ENCODE assay signal across 22 cellular contexts in genomic region chr3:154235330-154235729, GRCh38.
DNase-seq lines count a peak whose midpoint lies in the region; TF ChIP-seq lines count a peak whose summit lies in the region.
"Had no signal": no experiment of that assay in that cellular context is flagged by ENCODE, and none has a peak within 500 bp of the region (broad histone marks: within the 10 kb centered on the region; RNA-seq: fewer than 3 reads in every experiment).

No MANE protein-coding gene starts in this region.

- H3K4me3 ChIP-seq in epithelial cell of esophagus (ENCODE audit: low read length): no peak overlapping the region
- H3K4me3 ChIP-seq: body of pancreas, heart left ventricle, SK-N-MC had no signal

- no peak for TF ChIP-seq CTCF in epithelial cell of esophagus (IDR thresholded peaks at IDR 0.05; ENCODE audit: insufficient read depth, low read depth, low read length, missing control alignments)

- DNase-seq in GM03348 (ENCODE audit: low spot score) (peak; percentile 27), RKO (ENCODE audit: low spot score) (peak; percentile 14), epithelial cell of esophagus (ENCODE audit: low read depth) (peak; percentile 70), myocyte (ENCODE audit: low read depth) (peak; percentile 4), nucleus accumbens (lab: John Stamatoyannopoulos, UW) (no peak), DMS114 treated with DMSO at 0.1 percent for 48 hours (lab: John Stamatoyannopoulos, UW; ENCODE audit: unreplicated experiment) (no peak), 8988T (no peak), GF-D8 (lab: John Stamatoyannopoulos, UW) (no peak)
- DNase-seq: activated CD4-positive, alpha-beta T cell treated with anti-CD3 and anti-CD28 coated beads, Interleukin-2, amount 10 ng/mL, durations not matched to agents 24 days and 14 days; activated gamma-delta T cell; activated T-cell treated with anti-CD3 and anti-CD28 coated beads, Interleukin-2, amount 50 U/mL, for 24 hours; body of pancreas; CD8-positive, alpha-beta T cell; DMS 273 treated with DMSO at 0.1 percent for 48 hours; heart left ventricle; KG1; left colon; NCI-H1417 treated with DMSO at 0.1 percent for 48 hours; NCI-H446; NCI-H774; posterior cingulate gyrus had no signal

Comparison
In these comparisons a context has a peak if more than half of its experiments do, and no peak if none do; other contexts are left out.
1. DNase-seq: peak in GM03348 (single experiment), RKO (single experiment), epithelial cell of esophagus (single experiment) and myocyte (single experiment); none in nucleus accumbens (0 of 56), DMS114 treated with DMSO at 0.1 percent for 48 hours (single experiment), 8988T (single experiment) and GF-D8 (single experiment).